ENCODE assay signal across 14 cellular contexts in the genomic region with DNA sequence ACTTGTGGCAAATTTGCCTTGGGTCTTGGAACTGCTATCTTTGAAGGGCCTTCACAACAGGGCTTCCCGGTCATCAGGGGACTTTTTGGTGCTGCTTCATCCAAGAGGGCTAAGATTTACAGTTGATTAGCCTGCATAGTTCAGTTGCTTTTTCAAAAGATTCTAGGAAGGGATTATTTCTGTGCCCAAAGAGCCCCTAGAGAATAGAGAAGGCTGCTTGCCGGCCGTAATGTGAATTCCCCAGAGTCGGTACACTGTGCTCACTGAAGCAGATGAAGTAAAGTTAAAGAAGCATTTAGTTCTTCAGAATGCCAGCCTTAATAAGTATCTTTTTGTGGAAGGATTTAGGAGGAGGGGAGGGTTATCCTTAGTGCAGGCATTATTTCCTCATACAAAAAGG. TPM values are rescaled to one million over a fixed set of nuclear protein-coding genes. Genes with fewer than 3 reads are reported as not detected.
A peak's percentile ranks its signal among the peaks of the same experiment; 100 is the strongest.
DNase-seq lines count a peak whose midpoint lies in the region; ATAC-seq and TF ChIP-seq lines count a peak whose summit lies in the region.
"Had no signal": no experiment of that assay in that cellular context is flagged by ENCODE, and none has a peak within 500 bp of the region (broad histone marks: within the 10 kb centered on the region; RNA-seq: fewer than 3 reads in every experiment).

No MANE protein-coding gene starts in this region.

- no peak overlapping the region for H3K4me3 ChIP-seq in GM12865 (ENCODE audit: low read depth, low read length)
- H3K4me3 ChIP-seq in NB4 (ENCODE audit: low read depth, low read length), result no peak overlapping the region
- H3K4me3 ChIP-seq in epithelial cell of proximal tubule (ENCODE audit: low read depth, low read length), result peak overlapping the region; percentile 11
- H3K4me3 ChIP-seq in ascending aorta, result no peak overlapping the region

- H3K9me3 ChIP-seq in ascending aorta, result no peaks in the 10 kb centered on the region

- H3K4me1 ChIP-seq in ascending aorta, result no peaks in the 10 kb centered on the region

- no peak overlapping the region for H3K27ac ChIP-seq in ascending aorta

- TF ChIP-seq POLR2A in NB4 (IDR thresholded peaks at IDR 0.05; ENCODE audit: extremely low read depth, insufficient read length), result no peak

- intact Hi-C loops in ascending aorta (cut with DNase I), result no loop called here

- H3K36me3 ChIP-seq in ascending aorta, result no peaks in the 10 kb centered on the region

- TF ChIP-seq CTCF in GM12865 (IDR thresholded peaks at IDR 0.05; ENCODE audit: insufficient read depth, low read depth, low read length, missing control alignments), result no peak
- no peak for TF ChIP-seq CTCF in NB4 (IDR thresholded peaks at IDR 0.05; ENCODE audit: low read depth, low read length)
- TF ChIP-seq CTCF in epithelial cell of proximal tubule (conservative IDR thresholded peaks at IDR 0.05; ENCODE audit: low read depth, low read length), result no peak
- no peak for TF ChIP-seq CTCF in ascending aorta (IDR thresholded peaks at IDR 0.05)

- DNase-seq in GM12865 (ENCODE audit: low read depth) (peak; percentile 9), NB4 (ENCODE audit: low read depth) (peak; percentile 15), epithelial cell of proximal tubule (ENCODE audit: low read depth) (no peak), retina (peak; percentile 69), ascending aorta (ENCODE audit: low spot score in 2 of 2) (no peak)
- no peak for DNase-seq in stimulated activated CD4-positive, alpha-beta T cell treated with anti-CD3 and anti-CD28 coated beads, Interleukin-12 subunit alpha, Interleukin-12 subunit beta, amount 100 ng/mL, for 4 hours
- DNase-seq: ACHN; CD8-positive, alpha-beta T cell; GF-D8; Kasumi-1; NCI-H1436; NCI-H2029 treated with DMSO at 0.1 percent for 48 hours; SHP77 had no signal

- H3K27me3 ChIP-seq in ascending aorta, result no peaks in the 10 kb centered on the region

- ATAC-seq in HG02642 (IDR thresholded peaks at IDR 0.05; ENCODE audit: poor library complexity, unreplicated experiment), result no peak
- ATAC-seq: CD8-positive, alpha-beta T cell had no signal

RNA-seq across cellular contexts. Expression of a gene that starts 47.7 kb away (rescaled TPM):
- total RNA-seq in epithelial cell of proximal tubule (1.3 and 2.3 TPM in 2 replicates), ascending aorta (1.7 TPM)
- total RNA-seq: CD8-positive, alpha-beta T cell had no signal

Comparison
In these comparisons a context has a peak if more than half of its experiments do, and no peak if none do; other contexts are left out.
1. DNase-seq: peak in GM12865 (single experiment), NB4 (single experiment) and retina (single experiment); none in epithelial cell of proximal tubule (single experiment), ascending aorta (0 of 2) and stimulated activated CD4-positive, alpha-beta T cell treated with anti-CD3 and anti-CD28 coated beads, Interleukin-12 subunit alpha, Interleukin-12 subunit beta, amount 100 ng/mL, for 4 hours (single experiment).